In genomic region chr9:93244101-93244500, GRCh38 we compare ENCODE assay signal across 20 cellular contexts.
"Had no signal": no experiment of that assay in that cellular context is flagged by ENCODE, and none has a peak within 500 bp of the region (broad histone marks: within the 10 kb centered on the region; RNA-seq: fewer than 3 reads in every experiment).

No MANE protein-coding gene starts in this region.

- DNase-seq: activated CD4-positive, alpha-beta T cell treated with anti-CD3 and anti-CD28 coated beads, Interleukin-2, amount 10 ng/mL, durations not matched to agents 7 days and 5 days; activated CD8-positive, alpha-beta T cell treated with anti-CD3 and anti-CD28 coated beads, Interleukin-2, amount 10 ng/mL, durations not matched to agents 7 days and 5 days; activated naive CD4-positive, alpha-beta T cell treated with anti-CD3 and anti-CD28 coated beads for 36 hours; activated T-cell treated with anti-CD3 and anti-CD28 coated beads, Interleukin-2, amount 50 U/mL, for 24 hours; brain microvascular endothelial cell; endodermal cell; foreskin fibroblast; hippocampal formation; lower lobe of right lung; nephron progenitor cell; occipital lobe; stimulated activated CD4-positive, alpha-beta T cell treated with anti-CD3 and anti-CD28 coated beads, Interleukin-2, amount 100 ng/mL, for 24 hours; stimulated activated naive CD8-positive, alpha-beta T cell treated with anti-CD3 and anti-CD28 coated beads, Interleukin-15, Interleukin-2, amounts not matched to agents 100 U/mL and 50 U/mL, for 24 hours had no signal

- H3K4me3 ChIP-seq: colonic mucosa, lower lobe of right lung, transverse colon, vagina had no signal

- ATAC-seq: activated CD4-positive, CD25-positive, alpha-beta regulatory T cell treated with anti-CD3 and anti-CD28 coated beads, Interleukin-2, amount 50 U/mL, for 24 hours; activated CD8-positive, alpha-beta T cell treated with anti-CD3 and anti-CD28 coated beads, Interleukin-2, amount 10 ng/mL, durations not matched to agents 7 days and 5 days; lower lobe of right lung; stimulated activated naive CD8-positive, alpha-beta T cell treated with anti-CD3 and anti-CD28 coated beads, Interleukin-15, Interleukin-2, amounts not matched to agents 100 U/mL and 50 U/mL, for 24 hours had no signal

- H3K4me1 Mint-ChIP-seq: endodermal cell had no signal

- H3K27me3 Mint-ChIP-seq: activated CD4-positive, alpha-beta T cell treated with anti-CD3 and anti-CD28 coated beads, Interleukin-2, amount 10 ng/mL, durations not matched to agents 7 days and 5 days; activated T-cell treated with anti-CD3 and anti-CD28 coated beads, Interleukin-2, amount 50 U/mL, for 24 hours; central memory CD8-positive, alpha-beta T cell had no signal

- H3K9me3 Mint-ChIP-seq: activated CD4-positive, alpha-beta T cell treated with anti-CD3 and anti-CD28 coated beads, Interleukin-2, amount 10 ng/mL, durations not matched to agents 7 days and 5 days; activated naive CD4-positive, alpha-beta T cell treated with anti-CD3 and anti-CD28 coated beads for 36 hours; activated T-cell treated with anti-CD3 and anti-CD28 coated beads, Interleukin-2, amount 50 U/mL, for 24 hours; central memory CD8-positive, alpha-beta T cell; endodermal cell; nephron progenitor cell had no signal

- FAIRE-seq: islet of Langerhans had no signal

- H3K27me3 ChIP-seq: brain microvascular endothelial cell, colonic mucosa, transverse colon, vagina had no signal

- H3K27ac ChIP-seq: brain microvascular endothelial cell, colonic mucosa, epithelial cell of prostate, lower lobe of right lung, vagina had no signal

- H3K36me3 ChIP-seq: brain microvascular endothelial cell, colonic mucosa, lower lobe of right lung, vagina had no signal

- H3K4me3 Mint-ChIP-seq: activated CD4-positive, alpha-beta T cell treated with anti-CD3 and anti-CD28 coated beads, Interleukin-2, amount 10 ng/mL, durations not matched to agents 7 days and 5 days; activated CD8-positive, alpha-beta T cell treated with anti-CD3 and anti-CD28 coated beads, Interleukin-2, amount 10 ng/mL, durations not matched to agents 7 days and 5 days; activated naive CD4-positive, alpha-beta T cell treated with anti-CD3 and anti-CD28 coated beads for 36 hours; activated T-cell treated with anti-CD3 and anti-CD28 coated beads, Interleukin-2, amount 50 U/mL, for 24 hours; central memory CD8-positive, alpha-beta T cell; endodermal cell; nephron progenitor cell had no signal

- H3K27ac Mint-ChIP-seq: activated CD4-positive, alpha-beta T cell treated with anti-CD3 and anti-CD28 coated beads, Interleukin-2, amount 10 ng/mL, durations not matched to agents 7 days and 5 days; activated CD8-positive, alpha-beta T cell treated with anti-CD3 and anti-CD28 coated beads, Interleukin-2, amount 10 ng/mL, durations not matched to agents 7 days and 5 days; activated naive CD4-positive, alpha-beta T cell treated with anti-CD3 and anti-CD28 coated beads for 36 hours; activated T-cell treated with anti-CD3 and anti-CD28 coated beads, Interleukin-2, amount 50 U/mL, for 24 hours; endodermal cell; nephron progenitor cell had no signal

- H3K9me3 ChIP-seq: colonic mucosa, lower lobe of right lung, transverse colon, vagina had no signal
